ENCODE assay signal across 29 cellular contexts in genomic region chr2:186927867-186928191, GRCh38.
"Had no signal": no experiment of that assay in that cellular context is flagged by ENCODE, and none has a peak within 500 bp of the region (broad histone marks: within the 10 kb centered on the region; RNA-seq: fewer than 3 reads in every experiment).

No MANE protein-coding gene starts in this region.

- H3K27ac ChIP-seq: brain microvascular endothelial cell, coronary artery, dorsolateral prefrontal cortex, heart left ventricle, WERI-Rb-1 had no signal

- H3K27ac Mint-ChIP-seq: activated B cell treated with CpG ODN at 0.5 μM for 24 hours; activated CD8-positive, alpha-beta T cell treated with anti-CD3 and anti-CD28 coated beads for 36 hours; activated naive CD8-positive, alpha-beta T cell; activated T-helper 17 cell treated with anti-CD3 and anti-CD28 coated beads, Interleukin-2, amount 50 U/mL, for 72 hours; dendritic cell treated with granulocyte-macrophage colony-stimulating factor and Interleukin-4, amounts not matched to agents 40 ng/mL and 50 ng/mL, for 4 days; effector memory CD8-positive, alpha-beta T cell had no signal

- H3K36me3 Mint-ChIP-seq: activated naive CD8-positive, alpha-beta T cell had no signal

- H3K36me3 ChIP-seq: brain microvascular endothelial cell, heart left ventricle, WERI-Rb-1 had no signal

- H3K9me3 Mint-ChIP-seq: activated CD8-positive, alpha-beta T cell treated with anti-CD3 and anti-CD28 coated beads for 36 hours; activated T-helper 17 cell treated with anti-CD3 and anti-CD28 coated beads, Interleukin-2, amount 50 U/mL, for 72 hours; effector memory CD8-positive, alpha-beta T cell had no signal

- DNase-seq: activated B cell treated with CpG ODN at 0.5 μM for 24 hours; activated CD4-positive, alpha-beta T cell treated with anti-CD3 and anti-CD28 coated beads for 48 hours; activated CD4-positive, alpha-beta T cell treated with anti-CD3 and anti-CD28 coated beads, Interleukin-2, amount 50 U/mL, for 1 hour; activated CD4-positive, alpha-beta T cell treated with anti-CD3 and anti-CD28 coated beads, Interleukin-2, amount 50 U/mL, for 48 hours; activated CD8-positive, alpha-beta memory T cell treated with anti-CD3 and anti-CD28 coated beads for 24 hours; activated CD8-positive, alpha-beta T cell treated with anti-CD3 and anti-CD28 coated beads for 36 hours; activated effector memory CD4-positive, alpha-beta T cell treated with Interleukin-2 at 50 U/mL for 16 hours; activated gamma-delta T cell treated with Interleukin-2 at 50 U/mL for 16 hours; activated naive CD4-positive, alpha-beta T cell treated with anti-CD3 and anti-CD28 coated beads, Interleukin-2, amount 50 U/mL, for 16 hours; activated naive CD4-positive, alpha-beta T cell treated with Interleukin-2 at 50 U/mL for 16 hours; activated T-cell treated with anti-CD3 and anti-CD28 coated beads, Interleukin-2, amount 50 U/mL, for 4 hours; amniotic stem cell; anterior cingulate cortex; brain microvascular endothelial cell; dorsolateral prefrontal cortex; effector memory CD8-positive, alpha-beta T cell; foreskin fibroblast; glutamatergic neuron; heart left ventricle; hypothalamus; T-helper 2 cell; WERI-Rb-1 had no signal

- H3K4me3 Mint-ChIP-seq: activated B cell treated with CpG ODN at 0.5 μM for 24 hours; activated CD8-positive, alpha-beta T cell treated with anti-CD3 and anti-CD28 coated beads for 36 hours; activated naive CD8-positive, alpha-beta T cell; activated T-cell treated with anti-CD3 and anti-CD28 coated beads, Interleukin-2, amount 50 U/mL, for 4 hours; activated T-helper 17 cell treated with anti-CD3 and anti-CD28 coated beads, Interleukin-2, amount 50 U/mL, for 72 hours; central memory CD8-positive, alpha-beta T cell; dendritic cell treated with granulocyte-macrophage colony-stimulating factor and Interleukin-4, amounts not matched to agents 40 ng/mL and 50 ng/mL, for 4 days; effector memory CD8-positive, alpha-beta T cell had no signal

- H3K4me1 Mint-ChIP-seq: activated B cell treated with CpG ODN at 0.5 μM for 24 hours; activated T-helper 17 cell treated with anti-CD3 and anti-CD28 coated beads, Interleukin-2, amount 50 U/mL, for 72 hours; central memory CD8-positive, alpha-beta T cell had no signal

- H3K4me3 ChIP-seq: coronary artery, dorsolateral prefrontal cortex, heart left ventricle had no signal

- H3K27me3 Mint-ChIP-seq: activated B cell treated with CpG ODN at 0.5 μM for 24 hours; activated CD8-positive, alpha-beta T cell treated with anti-CD3 and anti-CD28 coated beads for 36 hours; central memory CD8-positive, alpha-beta T cell; dendritic cell treated with granulocyte-macrophage colony-stimulating factor and Interleukin-4, amounts not matched to agents 40 ng/mL and 50 ng/mL, for 4 days; effector memory CD8-positive, alpha-beta T cell had no signal

- ATAC-seq: activated CD4-positive, CD25-positive, alpha-beta regulatory T cell treated with anti-CD3 and anti-CD28 coated beads, Interleukin-2, amount 50 U/mL, for 24 hours; activated CD8-positive, alpha-beta T cell treated with anti-CD3 and anti-CD28 coated beads for 36 hours; activated T-cell treated with anti-CD3 and anti-CD28 coated beads, Interleukin-2, amount 50 U/mL, for 4 hours; activated T-helper 17 cell treated with anti-CD3 and anti-CD28 coated beads, Interleukin-2, amount 50 U/mL, for 72 hours; effector memory CD8-positive, alpha-beta T cell; esophagus mucosa; heart left ventricle had no signal

- H3K27me3 ChIP-seq: brain microvascular endothelial cell, heart left ventricle had no signal

- H3K4me1 ChIP-seq: heart left ventricle had no signal
